In genomic region chr9:126554292-126554691, GRCh38 we compare ENCODE assay signal across 25 cellular contexts. TPM values are rescaled to one million over a fixed set of nuclear protein-coding genes. Genes with fewer than 3 reads are reported as not detected.
"Had no signal": no experiment of that assay in that cellular context is flagged by ENCODE, and none has a peak within 500 bp of the region (broad histone marks: within the 10 kb centered on the region; RNA-seq: fewer than 3 reads in every experiment).

No MANE protein-coding gene starts in this region.

- DNase-seq: Kasumi-1, MM.1S, NCI-H1092 treated with DMSO at 0.1 percent for 48 hours, NCI-H1436, NCI-H187, NCI-H2029, NCI-H2081 treated with DMSO at 0.1 percent for 48 hours, NCI-H2171, NCI-H226, NCI-H446, NCI-H510A, NCI-H524 treated with DMSO at 0.1 percent for 48 hours, NCI-H69, NCI-H774, PC-3, SHP77, SK-N-SH, SW 1271 had no signal

- H3K9ac ChIP-seq: KMS-11, SK-N-SH had no signal

- H3K4me3 ChIP-seq: K562 had no signal

- H3K4me2 ChIP-seq: KMS-11, SK-N-SH had no signal

- H3K27ac ChIP-seq: HL-60, KMS-11, RWPE1 had no signal

- ATAC-seq: K562, Panc1, PC-3 had no signal

- H3K9me3 ChIP-seq: SK-N-SH had no signal

RNA-seq across cellular contexts. Expression of gene LMX1B, which starts 59.4 kb away (rescaled TPM):
- total RNA-seq: K562, OCI-LY7 had no signal
- polyA plus RNA-seq: IgD-negative memory B cell, K562, SK-N-SH had no signal
